In the genomic region with DNA sequence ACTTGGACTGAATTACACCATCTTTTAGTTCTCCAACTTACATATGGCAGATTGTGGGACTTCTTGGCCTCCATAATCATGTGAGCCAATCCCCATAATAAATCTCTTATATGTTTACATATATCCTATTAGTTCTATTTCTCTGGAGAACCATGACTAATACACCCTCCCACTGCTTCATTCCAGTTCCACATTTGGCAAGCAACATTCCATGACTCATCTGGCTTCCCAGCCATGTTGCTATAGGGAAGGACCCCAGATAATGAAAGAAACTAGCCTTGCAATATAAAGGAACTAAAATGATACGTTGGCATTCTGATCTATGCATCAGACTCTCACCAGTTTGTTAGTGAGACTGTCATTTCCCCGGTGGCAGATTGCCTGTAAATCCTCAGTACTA, we compare ENCODE assay signal across 1 cellular context.
A peak's percentile ranks its signal among the peaks of the same experiment; 100 is the strongest.
TF ChIP-seq lines count a peak whose summit lies in the region.

No MANE protein-coding gene starts in this region.

TF ChIP-seq in IMR-90, 13 proteins besides CTCF, POLR2A, EP300 and RAD21:
- TF ChIP-seq, protein P1, sequence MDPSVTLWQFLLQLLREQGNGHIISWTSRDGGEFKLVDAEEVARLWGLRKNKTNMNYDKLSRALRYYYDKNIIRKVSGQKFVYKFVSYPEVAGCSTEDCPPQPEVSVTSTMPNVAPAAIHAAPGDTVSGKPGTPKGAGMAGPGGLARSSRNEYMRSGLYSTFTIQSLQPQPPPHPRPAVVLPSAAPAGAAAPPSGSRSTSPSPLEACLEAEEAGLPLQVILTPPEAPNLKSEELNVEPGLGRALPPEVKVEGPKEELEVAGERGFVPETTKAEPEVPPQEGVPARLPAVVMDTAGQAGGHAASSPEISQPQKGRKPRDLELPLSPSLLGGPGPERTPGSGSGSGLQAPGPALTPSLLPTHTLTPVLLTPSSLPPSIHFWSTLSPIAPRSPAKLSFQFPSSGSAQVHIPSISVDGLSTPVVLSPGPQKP (IDR thresholded peaks at IDR 0.05; ENCODE audit: borderline replicate concordance, low read depth, low read length), result no peak
- TF ChIP-seq RFX5 (IDR thresholded peaks at IDR 0.05; ENCODE audit: low read depth, low read length) (no peak), CHD1 (IDR thresholded peaks at IDR 0.05; ENCODE audit: low read depth, low read length) (no peak), RCOR1 (IDR thresholded peaks at IDR 0.05; ENCODE audit: insufficient replicate concordance, low read length) (no peak), CEBPB (IDR thresholded peaks at IDR 0.05; ENCODE audit: low read depth, low read length) (peak; percentile 72), MAFK (IDR thresholded peaks at IDR 0.05; ENCODE audit: low read depth, low read length) (peak; percentile 46), FOS (IDR thresholded peaks at IDR 0.05; ENCODE audit: low read depth, low read length) (peak; percentile 92), NFE2L2 (IDR thresholded peaks at IDR 0.05; ENCODE audit: low read depth, low read length) (no peak), MAZ (IDR thresholded peaks at IDR 0.05; ENCODE audit: borderline replicate concordance, low read depth, low read length) (no peak), SMC3 (IDR thresholded peaks at IDR 0.05; ENCODE audit: low read depth, low read length) (no peak), BHLHE40 (IDR thresholded peaks at IDR 0.05; ENCODE audit: low read depth, low read length) (peak; percentile 46; the same call in 1 of the 2 replicates), MXI1 (IDR thresholded peaks at IDR 0.05; ENCODE audit: borderline replicate concordance, low read depth, low read length) (no peak)
- TF ChIP-seq, protein P2, sequence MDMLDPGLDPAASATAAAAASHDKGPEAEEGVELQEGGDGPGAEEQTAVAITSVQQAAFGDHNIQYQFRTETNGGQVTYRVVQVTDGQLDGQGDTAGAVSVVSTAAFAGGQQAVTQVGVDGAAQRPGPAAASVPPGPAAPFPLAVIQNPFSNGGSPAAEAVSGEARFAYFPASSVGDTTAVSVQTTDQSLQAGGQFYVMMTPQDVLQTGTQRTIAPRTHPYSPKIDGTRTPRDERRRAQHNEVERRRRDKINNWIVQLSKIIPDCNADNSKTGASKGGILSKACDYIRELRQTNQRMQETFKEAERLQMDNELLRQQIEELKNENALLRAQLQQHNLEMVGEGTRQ (IDR thresholded peaks at IDR 0.05; ENCODE audit: low read depth, low read length), result 0 out of 2 replicates have a peak, but pooled peaks have one; percentile 9
